In genomic region chr20:62818592-62819493, GRCh38 we compare ENCODE assay signal across 1 cellular context.
TF ChIP-seq lines count a peak whose summit lies in the region.

No MANE protein-coding gene starts in this region.

TF ChIP-seq in HepG2, 621 proteins besides CTCF, POLR2A, EP300 and RAD21 (continued from another document and continues in another):
- TF ChIP-seq ZNF646 (CRISPR knock-in tag; IDR thresholded peaks at IDR 0.05) (no peak), BRCA1 (CRISPR knock-in tag; IDR thresholded peaks at IDR 0.05) (no peak), GPBP1L1 (CRISPR knock-in tag; IDR thresholded peaks at IDR 0.05) (no peak), LCORL (IDR thresholded peaks at IDR 0.05) (no peak), LCORL (CRISPR knock-in tag; IDR thresholded peaks at IDR 0.05) (peak; percentile 84), ZNF550 (CRISPR knock-in tag; IDR thresholded peaks at IDR 0.05; ENCODE audit: borderline replicate concordance) (0 out of 2 replicates have a peak, but pooled peaks have one; percentile 94), ZNF382 (CRISPR knock-in tag; IDR thresholded peaks at IDR 0.05; ENCODE audit: borderline replicate concordance) (no peak), AFF4 (CRISPR knock-in tag; IDR thresholded peaks at IDR 0.05) (no peak; the same call in 1 of the 2 replicates), NR2F1 (CRISPR knock-in tag; IDR thresholded peaks at IDR 0.05) (peak in 1 of 2 experiments; percentile 45; a peak in 1 of 4 replicates), NFKBIZ (CRISPR knock-in tag; IDR thresholded peaks at IDR 0.05) (no peak), ZFP36L2 (CRISPR knock-in tag; IDR thresholded peaks at IDR 0.05) (no peak), GATA4 (IDR thresholded peaks at IDR 0.05; ENCODE audit: borderline replicate concordance, low read depth) (no peak), USF2 (IDR thresholded peaks at IDR 0.05; ENCODE audit: low read depth, low read length) (no peak), USF2 (CRISPR knock-in tag; IDR thresholded peaks at IDR 0.05; ENCODE audit: borderline replicate concordance) (no peak), ZNF446 (CRISPR knock-in tag; IDR thresholded peaks at IDR 0.05) (no peak), SOX5 (CRISPR knock-in tag; IDR thresholded peaks at IDR 0.05; ENCODE audit: borderline replicate concordance) (no peak; the same call in 1 of the 2 replicates), ZNF326 (CRISPR knock-in tag; IDR thresholded peaks at IDR 0.05; ENCODE audit: borderline replicate concordance) (0 out of 2 replicates have a peak, but pooled peaks have one; percentile 63), AHDC1 (CRISPR knock-in tag; IDR thresholded peaks at IDR 0.05; ENCODE audit: borderline replicate concordance) (no peak), SIN3B (IDR thresholded peaks at IDR 0.05; ENCODE audit: low read length) (no peak), ZNF142 (CRISPR knock-in tag; IDR thresholded peaks at IDR 0.05) (no peak), ZNF564 (CRISPR knock-in tag; IDR thresholded peaks at IDR 0.05) (peak; percentile 78), MYPOP (CRISPR knock-in tag; IDR thresholded peaks at IDR 0.05) (peak; percentile 74; the same call in 1 of the 2 replicates), MAX (IDR thresholded peaks at IDR 0.05) (peak; percentile 87)
